8 cellular contexts compared by ENCODE assay signal in genomic region chr1:33348194-33348593, GRCh38. TPM values are rescaled to one million over a fixed set of nuclear protein-coding genes. Genes with fewer than 3 reads are reported as not detected.
DNase-seq lines count a peak whose midpoint lies in the region; ATAC-seq and TF ChIP-seq lines count a peak whose summit lies in the region.

No MANE protein-coding gene starts in this region.

- H3K9me3 ChIP-seq in thymus (ENCODE audit: control insufficient read depth), result no peaks in the 10 kb centered on the region

- peak overlapping the region; percentile 86 for H3K4me3 Mint-ChIP-seq in activated CD4-positive, alpha-beta T cell treated with anti-CD3 and anti-CD28 coated beads, Interleukin-2, amount 10 ng/mL, durations not matched to agents 24 days and 14 days
- H3K4me3 Mint-ChIP-seq in activated naive CD8-positive, alpha-beta T cell treated with anti-CD3 and anti-CD28 coated beads for 36 hours, result peak overlapping the region; percentile 84

- peak overlapping the region; percentile 71 for H3K27ac ChIP-seq in thymus (ENCODE audit: low read depth)

- H3K36me3 ChIP-seq in kidney epithelial cell (ENCODE audit: control insufficient read depth, insufficient read depth, low read length), result no peaks in the 10 kb centered on the region
- H3K36me3 ChIP-seq in thymus (ENCODE audit: control insufficient read depth, insufficient read depth), result peaks cover 4% of the 10 kb centered on the region

- intact Hi-C loops in activated CD4-positive, alpha-beta T cell treated with anti-CD3 and anti-CD28 coated beads, Interleukin-2, amount 10 ng/mL, durations not matched to agents 24 days and 14 days (cut with micrococcal nuclease), result loop anchor here (2.0 kb wide), 1 partner anchor 221 kb away; no protein-coding TSS in a partner anchor

- TF ChIP-seq CTCF in kidney epithelial cell (IDR thresholded peaks at IDR 0.05; ENCODE audit: insufficient read depth, low read length, poor library complexity, severe bottlenecking), result no peak

- no peak for ATAC-seq in GM18867 (IDR thresholded peaks at IDR 0.05; ENCODE audit: unreplicated experiment)
- no peak for ATAC-seq in HG02763 (IDR thresholded peaks at IDR 0.05; ENCODE audit: unreplicated experiment)
- no peak for ATAC-seq in HG03159 (IDR thresholded peaks at IDR 0.05; ENCODE audit: unreplicated experiment)

- peak overlapping the region; percentile 75 for H3K4me3 ChIP-seq in kidney epithelial cell (ENCODE audit: low read depth, low read length)
- H3K4me3 ChIP-seq in thymus (ENCODE audit: low read length), result peak overlapping the region; percentile 88

- H3K4me1 ChIP-seq in thymus (ENCODE audit: control insufficient read depth, insufficient read depth, low read length), result peaks cover 28% of the 10 kb centered on the region

- H3K27me3 ChIP-seq in kidney epithelial cell (ENCODE audit: control insufficient read depth, insufficient read depth, low read length), result no peaks in the 10 kb centered on the region
- H3K27me3 ChIP-seq in thymus (ENCODE audit: control insufficient read depth, insufficient read depth), result no peaks in the 10 kb centered on the region

- peaks cover 41% of the 10 kb centered on the region for H3K4me1 Mint-ChIP-seq in activated CD4-positive, alpha-beta T cell treated with anti-CD3 and anti-CD28 coated beads, Interleukin-2, amount 10 ng/mL, durations not matched to agents 24 days and 14 days
- peaks cover 45% of the 10 kb centered on the region for H3K4me1 Mint-ChIP-seq in activated naive CD8-positive, alpha-beta T cell treated with anti-CD3 and anti-CD28 coated beads for 36 hours

- H3K36me3 Mint-ChIP-seq in activated CD4-positive, alpha-beta T cell treated with anti-CD3 and anti-CD28 coated beads, Interleukin-2, amount 10 ng/mL, durations not matched to agents 24 days and 14 days (ENCODE audit: low read depth), result peaks cover 33% of the 10 kb centered on the region
- peaks cover 23% of the 10 kb centered on the region for H3K36me3 Mint-ChIP-seq in activated naive CD8-positive, alpha-beta T cell treated with anti-CD3 and anti-CD28 coated beads for 36 hours

- H3K27ac Mint-ChIP-seq in activated CD4-positive, alpha-beta T cell treated with anti-CD3 and anti-CD28 coated beads, Interleukin-2, amount 10 ng/mL, durations not matched to agents 24 days and 14 days, result peak overlapping the region; percentile 93
- peak overlapping the region; percentile 93 for H3K27ac Mint-ChIP-seq in activated naive CD8-positive, alpha-beta T cell treated with anti-CD3 and anti-CD28 coated beads for 36 hours

- H3K27me3 Mint-ChIP-seq in activated CD4-positive, alpha-beta T cell treated with anti-CD3 and anti-CD28 coated beads, Interleukin-2, amount 10 ng/mL, durations not matched to agents 24 days and 14 days, result peaks cover 2% of the 10 kb centered on the region
- H3K27me3 Mint-ChIP-seq in activated naive CD8-positive, alpha-beta T cell treated with anti-CD3 and anti-CD28 coated beads for 36 hours, result no peaks in the 10 kb centered on the region

- no peaks in the 10 kb centered on the region for H3K9me3 Mint-ChIP-seq in activated CD4-positive, alpha-beta T cell treated with anti-CD3 and anti-CD28 coated beads, Interleukin-2, amount 10 ng/mL, durations not matched to agents 24 days and 14 days
- no peaks in the 10 kb centered on the region for H3K9me3 Mint-ChIP-seq in activated naive CD8-positive, alpha-beta T cell treated with anti-CD3 and anti-CD28 coated beads for 36 hours

- no peak for DNase-seq in activated CD4-positive, alpha-beta T cell treated with anti-CD3 and anti-CD28 coated beads, Interleukin-2, amount 10 ng/mL, durations not matched to agents 24 days and 14 days
- DNase-seq in activated CD4-positive, alpha-beta T cell treated with anti-CD3 and anti-CD28 coated beads, Interleukin-2, amount 50 U/mL, for 4 hours, result no peak
- no peak for DNase-seq in activated naive CD8-positive, alpha-beta T cell treated with anti-CD3 and anti-CD28 coated beads for 36 hours
- no peak for DNase-seq in kidney epithelial cell (ENCODE audit: low read depth)

- WGBS in thymus, result 94% methylated on average over 2 of the region's 2 CpGs

RNA-seq across cellular contexts. Expression of gene A3GALT2, which starts 27.3 kb away (rescaled TPM):
- not detected in 2 replicates for total RNA-seq in activated CD4-positive, alpha-beta T cell treated with anti-CD3 and anti-CD28 coated beads, Interleukin-2, amount 10 ng/mL, durations not matched to agents 24 days and 14 days
- not detected for total RNA-seq in activated naive CD8-positive, alpha-beta T cell treated with anti-CD3 and anti-CD28 coated beads for 36 hours
- not detected in 2 replicates for total RNA-seq in kidney epithelial cell
- polyA plus RNA-seq in thymus, result not detected
